ENCODE assay signal across 16 cellular contexts in genomic region chr14:99216191-99216590, GRCh38. TPM values are rescaled to one million over a fixed set of nuclear protein-coding genes. Genes with fewer than 3 reads are reported as not detected.
DNase-seq lines count a peak whose midpoint lies in the region; ATAC-seq, FAIRE-seq and TF ChIP-seq lines count a peak whose summit lies in the region.
"Had no signal": no experiment of that assay in that cellular context is flagged by ENCODE, and none has a peak within 500 bp of the region (broad histone marks: within the 10 kb centered on the region; RNA-seq: fewer than 3 reads in every experiment).

No MANE protein-coding gene starts in this region.

- intact Hi-C loops in HepG2 (cut with micrococcal nuclease; ENCODE audit: unreplicated experiment), result no loop called here
- intact Hi-C loops in right lobe of liver (cut with DNase I), result no loop called here

- no TSS peak for BruUV-seq in HepG2 (replicated peaks; lab: Mats Ljungman, UMichigan)

- no peak for TF ChIP-seq RAD21 in HepG2 (CRISPR knock-in tag; IDR thresholded peaks at IDR 0.05)

- peak overlapping the region; percentile 94 for H3K4me3 Mint-ChIP-seq in T-helper 17 cell
- peak overlapping the region; percentile 64 for H3K4me3 Mint-ChIP-seq in central memory CD8-positive, alpha-beta T cell
- peak overlapping the region; percentile 61 to 82 for H3K4me3 Mint-ChIP-seq in stimulated activated naive CD8-positive, alpha-beta T cell treated with anti-CD3 and anti-CD28 coated beads, Interleukin-15, amount 100 ng/mL, for 72 hours

- H3K27ac ChIP-seq in HepG2 (ENCODE audit: extremely low read length, insufficient read depth, low read length) (no peak overlapping the region), right lobe of liver (no peak overlapping the region), right atrium auricular region (no peak overlapping the region)
- H3K27ac ChIP-seq: esophagus muscularis mucosa, neutrophil had no signal

- no peak overlapping the region for H3K4me3 ChIP-seq in HepG2 (replicated peaks in 1 of 3; ENCODE audit: insufficient read depth in 1 of 3, low read depth in 2 of 3, low read length in 3 of 3)
- no peak overlapping the region for H3K4me3 ChIP-seq in right lobe of liver
- H3K4me3 ChIP-seq in right atrium auricular region, result no peak overlapping the region

- H3K36me3 Mint-ChIP-seq in T-helper 17 cell (ENCODE audit: low read depth), result peaks cover 9% of the 10 kb centered on the region
- peaks cover 57% of the 10 kb centered on the region for H3K36me3 Mint-ChIP-seq in central memory CD8-positive, alpha-beta T cell (ENCODE audit: insufficient read depth)

- POLR2A ChIA-PET in HepG2 (lab: Yijun Ruan, JAX), result no interaction called here

- CTCF ChIA-PET in HepG2 (lab: Yijun Ruan, JAX; ENCODE audit: low intra/inter-chr PET ratio, low total read pairs), result no interaction called here

- H3K4me2 ChIP-seq in HepG2 (ENCODE audit: low read depth, low read length), result no peak overlapping the region

- H3K9me3 ChIP-seq in HepG2 (ENCODE audit: low read length) (no peaks in the 10 kb centered on the region), right lobe of liver (no peaks in the 10 kb centered on the region), T-helper 17 cell (ENCODE audit: control insufficient read depth, low read length, poor library complexity, severe bottlenecking) (no peaks in the 10 kb centered on the region), right atrium auricular region (no peaks in the 10 kb centered on the region)
- H3K9me3 ChIP-seq: esophagus muscularis mucosa, neutrophil had no signal

- ATAC-seq in HepG2 (no peak), right lobe of liver (no peak), T-helper 17 cell (peak; percentile 29)
- ATAC-seq in central memory CD8-positive, alpha-beta T cell (replicated peaks; ENCODE audit: extremely low read depth, poor library complexity, severe bottlenecking), result no peak
- ATAC-seq in stimulated activated naive CD8-positive, alpha-beta T cell treated with anti-CD3 and anti-CD28 coated beads, Interleukin-15, amount 100 ng/mL, for 72 hours, result no peak
- ATAC-seq: left ventricle myocardium superior had no signal

- H3K9me3 Mint-ChIP-seq in central memory CD8-positive, alpha-beta T cell, result no peaks in the 10 kb centered on the region
- H3K9me3 Mint-ChIP-seq in stimulated activated naive CD8-positive, alpha-beta T cell treated with anti-CD3 and anti-CD28 coated beads, Interleukin-15, amount 100 ng/mL, for 72 hours, result no peaks in the 10 kb centered on the region

- no peaks in the 10 kb centered on the region for H4K20me1 ChIP-seq in HepG2 (ENCODE audit: insufficient read depth, low read length)

- H3K27ac Mint-ChIP-seq in T-helper 17 cell, result peak overlapping the region; percentile 100
- H3K27ac Mint-ChIP-seq in central memory CD8-positive, alpha-beta T cell (ENCODE audit: low read depth), result peak overlapping the region; percentile 86
- peak overlapping the region; percentile 4 to 44 for H3K27ac Mint-ChIP-seq in stimulated activated naive CD8-positive, alpha-beta T cell treated with anti-CD3 and anti-CD28 coated beads, Interleukin-15, amount 100 ng/mL, for 72 hours

- TF ChIP-seq POLR2A in HepG2 (IDR thresholded peaks at IDR 0.05; ENCODE audit: insufficient read depth in 1 of 2, low read depth in 2 of 2, low read length in 2 of 2) (no peak), right lobe of liver (IDR thresholded peaks at IDR 0.05) (no peak)

- no peaks in the 10 kb centered on the region for H3K79me2 ChIP-seq in HepG2 (ENCODE audit: insufficient read depth, low read length)

- peaks cover 75% of the 10 kb centered on the region for H3K4me1 Mint-ChIP-seq in T-helper 17 cell
- H3K4me1 Mint-ChIP-seq in central memory CD8-positive, alpha-beta T cell, result peaks cover 92% of the 10 kb centered on the region
- peaks cover 98% of the 10 kb centered on the region for H3K4me1 Mint-ChIP-seq in stimulated activated naive CD8-positive, alpha-beta T cell treated with anti-CD3 and anti-CD28 coated beads, Interleukin-15, amount 100 ng/mL, for 72 hours

- DNase-seq in HepG2 (ENCODE audit: low spot score), result no peak
- no peak for DNase-seq in right lobe of liver
- no peak for DNase-seq in T-helper 17 cell
- no peak for DNase-seq in central memory CD8-positive, alpha-beta T cell (ENCODE audit: low spot score in 2 of 2)
- DNase-seq in stimulated activated naive CD8-positive, alpha-beta T cell treated with anti-CD3 and anti-CD28 coated beads, Interleukin-15, amount 100 ng/mL, for 72 hours, result no peak
- no peak for DNase-seq in anterior cingulate cortex (lab: John Stamatoyannopoulos, UW)
- DNase-seq in right atrium auricular region (ENCODE audit: low spot score), result no peak
- DNase-seq in NCI-H1694 (lab: John Stamatoyannopoulos, UW), result no peak
- DNase-seq: EL; glutamatergic neuron; left ventricle myocardium superior; NCI-H524 treated with DMSO at 0.1 percent for 48 hours; stimulated activated CD4-positive, alpha-beta T cell treated with anti-CD3 and anti-CD28 coated beads, Interleukin-15, amount 100 ng/mL, for 24 hours had no signal

- TF ChIP-seq EP300 in HepG2 (IDR thresholded peaks at IDR 0.05; ENCODE audit: low read depth in 2 of 2, low read length in 2 of 2) (no peak), HepG2 (CRISPR knock-in tag; IDR thresholded peaks at IDR 0.05; ENCODE audit: borderline replicate concordance) (no peak)

- no peak overlapping the region for H2AFZ ChIP-seq in HepG2 (ENCODE audit: low read length)

- FAIRE-seq in HepG2 (lab: Jason Lieb, UNC), result no peak
- FAIRE-seq: GM18507 had no signal

- H3K36me3 ChIP-seq in HepG2 (replicated peaks in 1 of 2; ENCODE audit: control insufficient read depth in 1 of 2, insufficient read depth in 2 of 2, low read length in 2 of 2) (no peaks in the 10 kb centered on the region), right lobe of liver (no peaks in the 10 kb centered on the region), right atrium auricular region (no peaks in the 10 kb centered on the region)
- H3K36me3 ChIP-seq: esophagus muscularis mucosa, neutrophil had no signal

- H3K27me3 Mint-ChIP-seq in T-helper 17 cell, result no peaks in the 10 kb centered on the region
- no peaks in the 10 kb centered on the region for H3K27me3 Mint-ChIP-seq in central memory CD8-positive, alpha-beta T cell
- no peaks in the 10 kb centered on the region for H3K27me3 Mint-ChIP-seq in stimulated activated naive CD8-positive, alpha-beta T cell treated with anti-CD3 and anti-CD28 coated beads, Interleukin-15, amount 100 ng/mL, for 72 hours

- in situ Hi-C loops in HepG2 (cut with HindIII; ENCODE audit: extremely low pct_ligation_motif_present, low pct_unique_long_range_greater_than_20kb), result no loop called here

- no peak overlapping the region for H3K9ac ChIP-seq in HepG2 (ENCODE audit: insufficient read depth, low read depth, low read length)

- no peaks in the 10 kb centered on the region for H3K4me1 ChIP-seq in HepG2 (ENCODE audit: insufficient read depth, low read length)
- no peaks in the 10 kb centered on the region for H3K4me1 ChIP-seq in right lobe of liver
- H3K4me1 ChIP-seq in right atrium auricular region, result no peaks in the 10 kb centered on the region

- peaks cover 2 to 46% of the 10 kb centered on the region in 2 experiments; a peak in 4 of 5 replicates for H3K27me3 ChIP-seq in HepG2 (ENCODE audit: control insufficient read depth in 1 of 2, insufficient read depth in 2 of 2, low read length in 2 of 2)
- no peaks in the 10 kb centered on the region for H3K27me3 ChIP-seq in right lobe of liver
- H3K27me3 ChIP-seq in right atrium auricular region, result no peaks in the 10 kb centered on the region
- H3K27me3 ChIP-seq: neutrophil had no signal

- TF ChIP-seq CTCF in HepG2 (CRISPR knock-in tag; IDR thresholded peaks at IDR 0.05), result no peak
- no peak for TF ChIP-seq CTCF in right lobe of liver (IDR thresholded peaks at IDR 0.05)
- TF ChIP-seq CTCF in right atrium auricular region (IDR thresholded peaks at IDR 0.05), result no peak

- WGBS in HepG2 (ENCODE audit: low lambda C conversion rate), result 22% methylated on average over 8 of the region's 10 CpGs
- 83% methylated on average over 1 of the region's 10 CpGs for WGBS in right lobe of liver (ENCODE audit: insufficient coverage, low coverage, low lambda C conversion rate, missing lambda C conversion rate)

TF ChIP-seq in HepG2, 621 proteins besides CTCF, POLR2A, EP300 and RAD21:
- TF ChIP-seq XRCC5 (optimal IDR thresholded peaks at IDR 0.05; ENCODE audit: low read length), result no peak
- TF ChIP-seq ZNF629 (CRISPR knock-in tag; conservative IDR thresholded peaks at IDR 0.05), result 0 out of 2 replicates have a peak, but pooled peaks have one; percentile 32

RNA-seq across cellular contexts. Expression of gene BCL11B, which starts 55.8 kb away (rescaled TPM):
- total RNA-seq in HepG2 (2016; rRNA removed; fragmentation: Illumina TruSeq; extraction: Trizol) (not detected in 2 replicates), right lobe of liver (under 1 TPM; 0.04 to 0.61 (median 0.24) TPM), T-helper 17 cell (100 to 1,000 TPM; 167 to 174 TPM), right atrium auricular region (under 1 TPM; 0.19 to 0.43 TPM)
- not detected in 2 replicates for total RNA-seq in HepG2 (2016; cell fraction: cytosol; rRNA removed; fragmentation: Illumina TruSeq; extraction: Trizol; ENCODE audit: low read depth)
- not detected in 2 replicates for total RNA-seq in HepG2 (2016; cell fraction: insoluble cytoplasmic fraction; rRNA removed; fragmentation: Illumina TruSeq; extraction: Trizol)
- total RNA-seq in HepG2 (2016; cell fraction: membrane; rRNA removed; fragmentation: Illumina TruSeq; extraction: Trizol), result not detected in 2 replicates
- not detected in 2 replicates for total RNA-seq in HepG2 (2016; cell fraction: nucleus; rRNA removed; fragmentation: Illumina TruSeq; extraction: Trizol)
- not detected in 2 replicates for polyA plus RNA-seq in HepG2 (2011; rRNA removed)
- polyA plus RNA-seq in HepG2 (2011; cell fraction: cytosol; rRNA removed), result not detected in 2 replicates
- 0.02 and 0.03 TPM in 2 replicates for polyA plus RNA-seq in HepG2 (2011; cell fraction: nucleus; rRNA removed)
- polyA plus RNA-seq in HepG2 (2012), result not detected in 2 replicates
- not detected in 2 replicates for polyA plus RNA-seq in HepG2 (2016; cell fraction: cytosol; fragmentation: Illumina TruSeq; extraction: Trizol; ENCODE audit: low read depth)
- polyA plus RNA-seq in HepG2 (2016; cell fraction: insoluble cytoplasmic fraction; fragmentation: Illumina TruSeq; extraction: Trizol; ENCODE audit: low read depth), result not detected in 2 replicates
- polyA plus RNA-seq in HepG2 (2016; cell fraction: membrane; fragmentation: Illumina TruSeq; extraction: Trizol; ENCODE audit: low read depth), result not detected in 2 replicates
- not detected in 2 replicates for polyA plus RNA-seq in HepG2 (2016; cell fraction: nucleus; fragmentation: Illumina TruSeq; extraction: Trizol; ENCODE audit: insufficient read depth, low read depth)
- polyA minus RNA-seq in HepG2 (2011; rRNA and poly(A)+ RNA removed; ENCODE audit: low replicate concordance), result not detected in 2 replicates
- not detected in 2 replicates for polyA minus RNA-seq in HepG2 (2011; cell fraction: cytosol; rRNA and poly(A)+ RNA removed)
- polyA minus RNA-seq in HepG2 (2011; cell fraction: nucleus; rRNA and poly(A)+ RNA removed), result under 0.01 TPM in 1 of 2 replicates, not detected in the other

Comparison
In these comparisons a context has a peak if more than half of its experiments do, and no peak if none do; other contexts are left out.
1. H3K27ac Mint-ChIP-seq: peak in every context shown above with its lines; median percentile 100 in T-helper 17 cell; 86 in central memory CD8-positive, alpha-beta T cell; 24 in stimulated activated naive CD8-positive, alpha-beta T cell treated with anti-CD3 and anti-CD28 coated beads, Interleukin-15, amount 100 ng/mL, for 72 hours.
2. RNA of gene BCL11B, which starts 55.8 kb away (total RNA-seq): 167 to 174 TPM in T-helper 17 cell; 0.19 to 0.43 TPM in right atrium auricular region, 0.04 to 0.61 TPM in right lobe of liver and not detected in HepG2; every median in the first group is over 100 times any median in the second.
3. Peak in every context shown above with its lines, with median percentiles within 50 percentile points of each other: H3K4me3 Mint-ChIP-seq.